ENCODE assay signal across 10 cellular contexts in genomic region chr20:47607208-47607613, GRCh38.
DNase-seq lines count a peak whose midpoint lies in the region; ATAC-seq and TF ChIP-seq lines count a peak whose summit lies in the region.
"Had no signal": no experiment of that assay in that cellular context is flagged by ENCODE, and none has a peak within 500 bp of the region (broad histone marks: within the 10 kb centered on the region; RNA-seq: fewer than 3 reads in every experiment).

No MANE protein-coding gene starts in this region.

- peak overlapping the region; percentile 0 for H3K27ac ChIP-seq in left ventricle myocardium inferior (replicated peaks)
- no peak overlapping the region for H3K27ac ChIP-seq in coronary artery
- H3K27ac ChIP-seq: sigmoid colon had no signal

- no peaks in the 10 kb centered on the region for H3K36me3 ChIP-seq in left ventricle myocardium inferior
- H3K36me3 ChIP-seq: sigmoid colon had no signal

- peaks cover 63% of the 10 kb centered on the region for H3K4me1 ChIP-seq in left ventricle myocardium inferior

- in situ Hi-C loops in ACHN (cut with HindIII; ENCODE audit: low pct_ligation_motif_present, low pct_unique_long_range_greater_than_20kb, low sequenced_read_pairs): no loop called here

- intact Hi-C loops in left ventricle myocardium inferior (cut with micrococcal nuclease) (no loop called here), Right ventricle myocardium inferior (cut with DNase I) (no loop called here)

- H3K27me3 Mint-ChIP-seq in T-helper 17 cell: no peaks in the 10 kb centered on the region

- peak overlapping the region; percentile 59 for H3K27ac Mint-ChIP-seq in T-helper 17 cell

- H3K4me3 Mint-ChIP-seq in T-helper 17 cell: peak overlapping the region; percentile 4

- H3K4me1 Mint-ChIP-seq in T-helper 17 cell: peaks cover 39% of the 10 kb centered on the region

- H3K36me3 Mint-ChIP-seq in T-helper 17 cell (ENCODE audit: low read depth): no peaks in the 10 kb centered on the region

- H3K4me3 ChIP-seq in left ventricle myocardium inferior (no peak overlapping the region), coronary artery (no peak overlapping the region)
- H3K4me3 ChIP-seq: lung, sigmoid colon had no signal

- TF ChIP-seq CTCF in left ventricle myocardium inferior (IDR thresholded peaks at IDR 0.05; ENCODE audit: borderline replicate concordance) (no peak), coronary artery (IDR thresholded peaks at IDR 0.05) (no peak)

- DNase-seq in left ventricle myocardium inferior (no peak), Right ventricle myocardium inferior (ENCODE audit: missing footprints) (no peak), T-helper 17 cell (no peak), coronary artery (ENCODE audit: low spot score) (no peak), ACHN (no peak)
- no peak for DNase-seq in activated CD4-positive, alpha-beta T cell treated with anti-CD3 and anti-CD28 coated beads for 48 hours
- DNase-seq: sigmoid colon had no signal

- H3K9me3 ChIP-seq in left ventricle myocardium inferior (replicated peaks): peaks cover 8% of the 10 kb centered on the region
- no peaks in the 10 kb centered on the region for H3K9me3 ChIP-seq in T-helper 17 cell (ENCODE audit: control insufficient read depth, low read length, poor library complexity, severe bottlenecking)
- H3K9me3 ChIP-seq: sigmoid colon had no signal

- no peaks in the 10 kb centered on the region for H3K27me3 ChIP-seq in left ventricle myocardium inferior (ENCODE audit: low read depth)
- H3K27me3 ChIP-seq: sigmoid colon had no signal

- ATAC-seq in Right ventricle myocardium inferior (no peak), T-helper 17 cell (no peak), esophagus mucosa (peak; percentile 34), HG02852 (IDR thresholded peaks at IDR 0.05; ENCODE audit: unreplicated experiment) (no peak)
